In genomic region chr1:77143529-77144121, GRCh38 we compare ENCODE assay signal across 2 cellular contexts.
TF ChIP-seq lines count a peak whose summit lies in the region.

No MANE protein-coding gene starts in this region.

TF ChIP-seq in SK-N-SH treated with all-trans-retinoic acid at 6 μM for 48 hours, 23 proteins besides CTCF, POLR2A, EP300 and RAD21 (continued from another document):
- TF ChIP-seq POU6F1 (CRISPR knock-in tag; IDR thresholded peaks at IDR 0.05; ENCODE audit: borderline replicate concordance, low read depth) (no peak), ARNTL (CRISPR knock-in tag; IDR thresholded peaks at IDR 0.05; ENCODE audit: borderline replicate concordance, low read depth) (no peak), CREB5 (CRISPR knock-in tag; IDR thresholded peaks at IDR 0.05; ENCODE audit: low read depth) (no peak), ZNF8 (CRISPR knock-in tag; IDR thresholded peaks at IDR 0.05) (no peak)

TF ChIP-seq in GM23338, 12 proteins besides CTCF, POLR2A, EP300 and RAD21 (continued from another document):
- TF ChIP-seq REST (IDR thresholded peaks at IDR 0.05; ENCODE audit: unreplicated experiment): no peak
